Comparison of ENCODE assay signal across 8 cellular contexts in genomic region chr19:41352609-41353465, GRCh38. TPM values are rescaled to one million over a fixed set of nuclear protein-coding genes. Genes with fewer than 3 reads are reported as not detected.
A peak's percentile ranks its signal among the peaks of the same experiment; 100 is the strongest.
DNase-seq lines count a peak whose midpoint lies in the region; ATAC-seq and TF ChIP-seq lines count a peak whose summit lies in the region.

No MANE protein-coding gene starts in this region.

- ATAC-seq in CD4-positive, alpha-beta T cell (ENCODE audit: poor library complexity), result peak; percentile 8
- peak; percentile 29 for ATAC-seq in HG02885 (IDR thresholded peaks at IDR 0.05; ENCODE audit: poor library complexity, unreplicated experiment)
- peak; percentile 19 for ATAC-seq in activated naive CD8-positive, alpha-beta T cell treated with anti-CD3 and anti-CD28 coated beads, Interleukin-2, amount 10 ng/mL, durations not matched to agents 7 days and 5 days (ENCODE audit: low read depth)
- ATAC-seq in gastrocnemius medialis, result peak in 1 of 2 donors; percentile 21
- ATAC-seq in HG03442 (IDR thresholded peaks at IDR 0.05; ENCODE audit: unreplicated experiment), result no peak
- ATAC-seq in HG02571 (IDR thresholded peaks at IDR 0.05; ENCODE audit: unreplicated experiment), result no peak

- peak overlapping the region; percentile 47 for H2AFZ ChIP-seq in SU-DHL-6 (ENCODE audit: low read depth, low read length, severe bottlenecking)

- peak; percentile 68 for TF ChIP-seq CTCF in CD4-positive, alpha-beta T cell (IDR thresholded peaks at IDR 0.05)
- peak; percentile 97 for TF ChIP-seq CTCF in SU-DHL-6 (IDR thresholded peaks at IDR 0.05; ENCODE audit: insufficient read depth, low read length, poor library complexity, severe bottlenecking)
- peak in 3 of 5 experiments; percentile 19 to 54 (median 31) for TF ChIP-seq CTCF in gastrocnemius medialis (IDR thresholded peaks at IDR 0.05 in 4 of 5, conservative IDR thresholded peaks at IDR 0.05 in 1 of 5)

- peaks cover 55% of the 10 kb centered on the region for H3K36me3 Mint-ChIP-seq in CD4-positive, alpha-beta T cell (ENCODE audit: low read depth)
- peaks cover 26% of the 10 kb centered on the region for H3K36me3 Mint-ChIP-seq in activated naive CD8-positive, alpha-beta T cell treated with anti-CD3 and anti-CD28 coated beads, Interleukin-2, amount 10 ng/mL, durations not matched to agents 7 days and 5 days

- POLR2A ChIA-PET in CD4-positive, alpha-beta T cell (lab: Charles Lee), result interaction anchor here (0.5 to 9.7 kb wide), 21 partner anchors 10 to 382 kb away, joined by 3 to 148 read pairs (median 4); partner anchors contain the start of genes B9D2, DMAC2 and HNRNPUL1
- POLR2A ChIA-PET in activated naive CD8-positive, alpha-beta T cell treated with anti-CD3 and anti-CD28 coated beads, Interleukin-2, amount 10 ng/mL, durations not matched to agents 7 days and 5 days (lab: Charles Lee), result interaction anchor here (0.7 to 6.9 kb wide), 19 partner anchors 8 to 149 kb away, joined by 3 to 64 read pairs (median 4); partner anchors contain the start of genes B3GNT8, B9D2, CCDC97 and DMAC2

- peak; percentile 62 to 83 (median 73) for DNase-seq in CD4-positive, alpha-beta T cell
- peak; percentile 87 for DNase-seq in activated naive CD8-positive, alpha-beta T cell treated with anti-CD3 and anti-CD28 coated beads, Interleukin-2, amount 10 ng/mL, durations not matched to agents 7 days and 5 days
- peak; percentile 69 for DNase-seq in hepatic stellate cell (ENCODE audit: low spot score)
- peak in 1 of 2 donors; percentile 35 for DNase-seq in gastrocnemius medialis

- H3K27me3 ChIP-seq in CD4-positive, alpha-beta T cell (ENCODE audit: control insufficient read depth, insufficient read depth, low read length), result no peaks in the 10 kb centered on the region
- no peaks in the 10 kb centered on the region for H3K27me3 ChIP-seq in SU-DHL-6 (ENCODE audit: low read length)
- peaks cover 27 to 51% (median 45%) of the 10 kb centered on the region in 3 donors for H3K27me3 ChIP-seq in gastrocnemius medialis

- no peaks in the 10 kb centered on the region for H3K9me3 Mint-ChIP-seq in CD4-positive, alpha-beta T cell
- H3K9me3 Mint-ChIP-seq in activated naive CD8-positive, alpha-beta T cell treated with anti-CD3 and anti-CD28 coated beads, Interleukin-2, amount 10 ng/mL, durations not matched to agents 7 days and 5 days, result peaks cover 4% of the 10 kb centered on the region

- no peaks in the 10 kb centered on the region for H3K9me2 ChIP-seq in SU-DHL-6 (replicated peaks; ENCODE audit: insufficient read depth, low read length)

- no peaks in the 10 kb centered on the region for H3K27me3 Mint-ChIP-seq in CD4-positive, alpha-beta T cell
- no peaks in the 10 kb centered on the region for H3K27me3 Mint-ChIP-seq in activated naive CD8-positive, alpha-beta T cell treated with anti-CD3 and anti-CD28 coated beads, Interleukin-2, amount 10 ng/mL, durations not matched to agents 7 days and 5 days

- peaks cover 3% of the 10 kb centered on the region; the same call in 1 of the 2 replicates for H3K36me3 ChIP-seq in SU-DHL-6 (ENCODE audit: low read length)
- H3K36me3 ChIP-seq in gastrocnemius medialis, result no peaks in the 10 kb centered on the region

- no peak for TF ChIP-seq POLR2A in gastrocnemius medialis (IDR thresholded peaks at IDR 0.05)

- H3K4me3 ChIP-seq in SU-DHL-6 (ENCODE audit: insufficient read depth, low read length, poor library complexity, severe bottlenecking) (peak overlapping the region; percentile 92), gastrocnemius medialis (peak overlapping the region; percentile 67 to 76 (median 73))

- peak overlapping the region; percentile 94 for H3K4me3 Mint-ChIP-seq in CD4-positive, alpha-beta T cell
- peak overlapping the region; percentile 97 for H3K4me3 Mint-ChIP-seq in activated naive CD8-positive, alpha-beta T cell treated with anti-CD3 and anti-CD28 coated beads, Interleukin-2, amount 10 ng/mL, durations not matched to agents 7 days and 5 days

- intact Hi-C loops in CD4-positive, alpha-beta T cell (cut with DNase I, micrococcal nuclease), result loop anchor here (1.0 to 10.0 kb wide), 9 partner anchors 24 to 1388 kb away; partner anchors contain the start of genes BCKDHA (in 1 of the 2), ERICH4 (in 1 of the 2) and EXOSC5 (in 1 of the 2)
- intact Hi-C loops in gastrocnemius medialis (cut with DNase I; ENCODE audit: low total_unique reads), result loop anchor here (2.0 to 5.0 kb wide), 2 partner anchors 26 to 151 kb away; no protein-coding TSS in a partner anchor

- peaks cover 4% of the 10 kb centered on the region; the same call in 1 of the 2 replicates for H3F3A ChIP-seq in SU-DHL-6 (ENCODE audit: insufficient read depth)

- in situ Hi-C loops in gastrocnemius medialis (cut with MboI; ENCODE audit: low sequenced_read_pairs in 4 of 4), result no loop called here

- H3K4me1 Mint-ChIP-seq in CD4-positive, alpha-beta T cell (ENCODE audit: low read depth), result peaks cover 79% of the 10 kb centered on the region
- peaks cover 56% of the 10 kb centered on the region for H3K4me1 Mint-ChIP-seq in activated naive CD8-positive, alpha-beta T cell treated with anti-CD3 and anti-CD28 coated beads, Interleukin-2, amount 10 ng/mL, durations not matched to agents 7 days and 5 days

- peaks cover 4% of the 10 kb centered on the region; the same call in 1 of the 2 replicates for H4K20me1 ChIP-seq in SU-DHL-6 (ENCODE audit: low read depth, low read length)

- peaks cover 48% of the 10 kb centered on the region for H3K79me2 ChIP-seq in SU-DHL-6 (ENCODE audit: insufficient read depth, low read length)

- H3K27ac ChIP-seq in CD4-positive, alpha-beta T cell (ENCODE audit: low read depth, low read length), result peak overlapping the region; percentile 94
- H3K27ac ChIP-seq in SU-DHL-6 (ENCODE audit: low read depth, low read length) (peak overlapping the region; percentile 86), gastrocnemius medialis (peak overlapping the region; percentile 75 to 80 (median 80))

- peak overlapping the region; percentile 91 for H3K27ac Mint-ChIP-seq in CD4-positive, alpha-beta T cell
- H3K27ac Mint-ChIP-seq in activated naive CD8-positive, alpha-beta T cell treated with anti-CD3 and anti-CD28 coated beads, Interleukin-2, amount 10 ng/mL, durations not matched to agents 7 days and 5 days, result peak overlapping the region; percentile 97

- CTCF ChIA-PET in CD4-positive, alpha-beta T cell (lab: Charles Lee), result interaction anchor here (0.6 to 4.2 kb wide), 13 partner anchors 11 to 104 kb away, joined by 3 to 30 read pairs (median 5); partner anchors contain the start of genes B9D2 and HNRNPUL1

- H3K9me3 ChIP-seq in CD4-positive, alpha-beta T cell (ENCODE audit: control insufficient read depth, low read length), result no peaks in the 10 kb centered on the region
- H3K9me3 ChIP-seq in SU-DHL-6 (ENCODE audit: insufficient read depth, low read length) (no peaks in the 10 kb centered on the region), gastrocnemius medialis (no peaks in the 10 kb centered on the region)

- H3K9ac ChIP-seq in SU-DHL-6 (ENCODE audit: low read length), result peak overlapping the region; percentile 94

- H3K4me1 ChIP-seq in gastrocnemius medialis, result peaks cover 0 to 32% of the 10 kb centered on the region in 2 donors

- H3K4me2 ChIP-seq in SU-DHL-6 (ENCODE audit: low read depth, low read length, poor library complexity, severe bottlenecking), result peak overlapping the region; percentile 74

RNA-seq across cellular contexts. Expression of gene TGFB1, which starts 0.9 kb away (rescaled TPM):
- total RNA-seq in CD4-positive, alpha-beta T cell, result 100 to 1,000 TPM; 406 to 416 TPM
- total RNA-seq in activated naive CD8-positive, alpha-beta T cell treated with anti-CD3 and anti-CD28 coated beads, Interleukin-2, amount 10 ng/mL, durations not matched to agents 7 days and 5 days, result 100 to 1,000 TPM; 172 to 179 TPM
- 1 to 10 TPM; 1.9 to 5.2 (median 4.9) TPM for total RNA-seq in gastrocnemius medialis

RNA-seq across cellular contexts. Expression of gene B9D2, which starts 11.1 kb away (rescaled TPM):
- total RNA-seq in CD4-positive, alpha-beta T cell, result 10 to 100 TPM; 21.1 to 26.8 TPM
- 10 to 100 TPM; 11.5 to 13.0 TPM for total RNA-seq in activated naive CD8-positive, alpha-beta T cell treated with anti-CD3 and anti-CD28 coated beads, Interleukin-2, amount 10 ng/mL, durations not matched to agents 7 days and 5 days
- total RNA-seq in gastrocnemius medialis, result 1 to 10 TPM; 2.6 to 6.9 (median 4.5) TPM

RNA-seq across cellular contexts. Expression of gene TMEM91, which starts 23.5 kb away (rescaled TPM):
- total RNA-seq in CD4-positive, alpha-beta T cell, result 1 to 10 TPM; 6.8 to 7.7 TPM
- total RNA-seq in activated naive CD8-positive, alpha-beta T cell treated with anti-CD3 and anti-CD28 coated beads, Interleukin-2, amount 10 ng/mL, durations not matched to agents 7 days and 5 days, result 10 to 100 TPM; 11.4 to 13.0 TPM
- total RNA-seq in gastrocnemius medialis, result 10 to 100 TPM in 1 of 4 donors, 1 to 10 TPM in 3; 1.6 to 13.6 (median 4.7) TPM

RNA-seq across cellular contexts. Expression of gene CCDC97, which starts 42.9 kb away (rescaled TPM):
- total RNA-seq in CD4-positive, alpha-beta T cell, result 10 to 100 TPM; 27.3 to 29.7 TPM
- 10 to 100 TPM; 37.8 to 40.8 TPM for total RNA-seq in activated naive CD8-positive, alpha-beta T cell treated with anti-CD3 and anti-CD28 coated beads, Interleukin-2, amount 10 ng/mL, durations not matched to agents 7 days and 5 days
- 10 to 100 TPM in 3 of 4 donors, 1 to 10 TPM in 1; 8.6 to 15.3 (median 15.1) TPM for total RNA-seq in gastrocnemius medialis

RNA-seq across cellular contexts. Expression of gene EXOSC5, which starts 44.3 kb away (rescaled TPM):
- total RNA-seq in CD4-positive, alpha-beta T cell, result 1 to 10 TPM; 6.5 to 7.5 TPM
- 10 to 100 TPM; 20.9 to 25.9 TPM for total RNA-seq in activated naive CD8-positive, alpha-beta T cell treated with anti-CD3 and anti-CD28 coated beads, Interleukin-2, amount 10 ng/mL, durations not matched to agents 7 days and 5 days
- total RNA-seq in gastrocnemius medialis, result 10 to 100 TPM; 29.1 to 61.9 (median 40.9) TPM

Comparison
In these comparisons a context has a peak if more than half of its experiments do, and no peak if none do; other contexts are left out.
1. ATAC-seq: peak in CD4-positive, alpha-beta T cell (single experiment), HG02885 (single experiment) and activated naive CD8-positive, alpha-beta T cell treated with anti-CD3 and anti-CD28 coated beads, Interleukin-2, amount 10 ng/mL, durations not matched to agents 7 days and 5 days (single experiment); none in HG03442 (single experiment) and HG02571 (single experiment).
2. CTCF ChIP-seq: peak in every context shown above with its lines; median percentile 97 in SU-DHL-6; 68 in CD4-positive, alpha-beta T cell; 31 in gastrocnemius medialis.
3. RNA of gene TGFB1, which starts 0.9 kb away (total RNA-seq): 406 to 416 TPM in CD4-positive, alpha-beta T cell and 172 to 179 TPM in activated naive CD8-positive, alpha-beta T cell treated with anti-CD3 and anti-CD28 coated beads, Interleukin-2, amount 10 ng/mL, durations not matched to agents 7 days and 5 days; 1.9 to 5.2 TPM in gastrocnemius medialis; every median in the first group is over 10 times any median in the second.
4. Peak in every context shown above with its lines, with median percentiles within 50 percentile points of each other: H3K27ac ChIP-seq.